ENCODE assay signal across 15 cellular contexts in the genomic region with DNA sequence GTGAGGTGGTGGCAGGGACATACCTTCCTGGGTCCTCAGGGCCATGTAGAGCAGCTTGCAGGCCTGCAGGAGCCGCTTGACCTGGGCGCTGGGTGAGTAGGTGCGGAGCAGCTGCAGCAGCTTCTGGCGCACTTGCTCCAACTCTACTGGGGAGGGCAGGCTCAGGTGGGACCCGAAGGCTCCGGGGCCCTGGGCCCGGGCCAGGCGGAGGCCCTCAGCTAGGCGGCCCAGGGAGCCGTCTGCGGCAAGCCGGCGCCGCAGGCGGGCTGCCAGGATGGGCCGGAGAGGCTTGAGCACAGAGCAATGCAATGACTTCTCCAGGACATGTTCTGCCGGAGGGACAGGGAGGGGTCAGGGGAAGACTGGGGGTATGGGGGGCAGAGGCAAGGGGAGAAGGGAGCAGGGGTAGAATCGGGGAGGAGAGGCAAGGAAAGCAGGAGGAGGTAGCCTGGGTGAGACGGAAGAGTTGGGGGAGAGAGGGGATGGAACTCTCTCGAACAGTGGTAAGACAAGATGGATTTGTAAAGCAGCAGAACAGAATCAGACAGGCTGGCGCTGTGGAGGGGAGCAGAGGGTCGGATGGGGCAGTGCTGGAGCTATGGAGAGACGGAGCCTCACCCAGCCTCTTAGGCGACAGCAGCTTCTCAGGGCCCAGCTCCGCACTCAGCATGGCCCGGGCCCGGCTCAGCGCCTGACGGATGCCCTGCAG. TPM values are rescaled to one million over a fixed set of nuclear protein-coding genes. Genes with fewer than 3 reads are reported as not detected.
DNase-seq lines count a peak whose midpoint lies in the region; ATAC-seq and TF ChIP-seq lines count a peak whose summit lies in the region.
"Had no signal": no experiment of that assay in that cellular context is flagged by ENCODE, and none has a peak within 500 bp of the region (broad histone marks: within the 10 kb centered on the region; RNA-seq: fewer than 3 reads in every experiment).

No MANE protein-coding gene starts in this region.

- in situ Hi-C loops in astrocyte of the spinal cord (cut with HindIII; ENCODE audit: low sequenced_read_pairs), result no loop called here

- no peaks in the 10 kb centered on the region for H3K9me3 ChIP-seq in right cardiac atrium (ENCODE audit: control insufficient read depth, low read length)
- H3K9me3 ChIP-seq in right atrium auricular region, result no peaks in the 10 kb centered on the region
- no peaks in the 10 kb centered on the region for H3K9me3 ChIP-seq in SJCRH30 (replicated peaks)
- H3K9me3 ChIP-seq: gastrocnemius medialis had no signal

- no peak for TF ChIP-seq POLR2A in erythroblast (IDR thresholded peaks at IDR 0.05; ENCODE audit: low read length)

- H3K36me3 ChIP-seq in right atrium auricular region, result peaks cover 7% of the 10 kb centered on the region
- H3K36me3 ChIP-seq in SJCRH30, result no peaks in the 10 kb centered on the region

- H3K27ac ChIP-seq in right cardiac atrium (ENCODE audit: low read length) (no peak overlapping the region), right atrium auricular region (no peak overlapping the region), SJCRH30 (no peak overlapping the region)
- H3K27ac ChIP-seq: gastrocnemius medialis had no signal

- POLR2A ChIA-PET in GM10248 (lab: Yijun Ruan, JAX), result interaction anchor here (1.6 kb wide), 1 partner anchor 21 kb away, joined by 4 read pairs; no protein-coding TSS in a partner anchor

- peaks cover 16% of the 10 kb centered on the region for H3K4me1 Mint-ChIP-seq in glutamatergic neuron (ENCODE audit: low read depth, unreplicated experiment)

- DNase-seq in right cardiac atrium (peak in 2 of 3 donors; percentile 9 to 55), right atrium auricular region (ENCODE audit: low spot score) (no peak), astrocyte of the spinal cord (ENCODE audit: low read depth, low spot score) (no peak), glutamatergic neuron (no peak), erythroblast (lab: John Stamatoyannopoulos, UW) (no peak), NCI-H1092 (lab: John Stamatoyannopoulos, UW) (no peak), SJCRH30 (no peak), GM10248 (ENCODE audit: extremely low spot score) (no peak)
- DNase-seq: activated CD4-positive, alpha-beta T cell treated with anti-CD3 and anti-CD28 coated beads, Interleukin-2, amount 10 ng/mL, durations not matched to agents 24 days and 14 days; activated T-cell treated with anti-CD3 and anti-CD28 coated beads, Interleukin-2, amount 50 U/mL, for 72 hours; amygdala; gastrocnemius medialis; HCEC 1CT; T-helper 9 cell had no signal

- peaks cover 3% of the 10 kb centered on the region for H3K4me1 ChIP-seq in right cardiac atrium (ENCODE audit: control insufficient read depth, insufficient read depth, low read length)
- H3K4me1 ChIP-seq in right atrium auricular region, result peaks cover 0 to 26% of the 10 kb centered on the region in 2 donors
- peaks cover 15% of the 10 kb centered on the region for H3K4me1 ChIP-seq in SJCRH30

- H3K4me3 Mint-ChIP-seq in glutamatergic neuron (ENCODE audit: unreplicated experiment), result peak overlapping the region; percentile 38
- H3K4me3 Mint-ChIP-seq: activated CD4-positive, alpha-beta T cell treated with anti-CD3 and anti-CD28 coated beads, Interleukin-2, amount 10 ng/mL, durations not matched to agents 24 days and 14 days; activated T-cell treated with anti-CD3 and anti-CD28 coated beads, Interleukin-2, amount 50 U/mL, for 72 hours had no signal

- peaks cover 12% of the 10 kb centered on the region for H3K27me3 Mint-ChIP-seq in glutamatergic neuron (ENCODE audit: unreplicated experiment)

- H3K4me3 ChIP-seq in right cardiac atrium (ENCODE audit: low read length), result no peak overlapping the region
- H3K4me3 ChIP-seq in right atrium auricular region, result no peak overlapping the region
- peak overlapping the region; percentile 81 for H3K4me3 ChIP-seq in astrocyte of the spinal cord (ENCODE audit: low read depth, low read length)
- H3K4me3 ChIP-seq in SJCRH30, result no peak overlapping the region
- H3K4me3 ChIP-seq: gastrocnemius medialis had no signal

- intact Hi-C loops in right cardiac atrium (cut with DNase I), result no loop called here

- H3K36me3 Mint-ChIP-seq in glutamatergic neuron (ENCODE audit: unreplicated experiment), result no peaks in the 10 kb centered on the region

- TF ChIP-seq CTCF in right atrium auricular region (IDR thresholded peaks at IDR 0.05), result no peak
- TF ChIP-seq CTCF in astrocyte of the spinal cord (IDR thresholded peaks at IDR 0.05; ENCODE audit: low read depth, low read length), result no peak
- TF ChIP-seq CTCF in glutamatergic neuron (IDR thresholded peaks at IDR 0.05; ENCODE audit: partially characterized antibody, unreplicated experiment), result no peak
- no peak for TF ChIP-seq CTCF in GM10248 (IDR thresholded peaks at IDR 0.05; ENCODE audit: control extremely low read depth, extremely low read depth, low read depth, missing control alignments)

- WGBS in right cardiac atrium, result 87% methylated on average over 29 of the region's 29 CpGs

- H3K27me3 ChIP-seq in right cardiac atrium (ENCODE audit: control insufficient read depth, insufficient read depth) (no peaks in the 10 kb centered on the region), right atrium auricular region (no peaks in the 10 kb centered on the region), SJCRH30 (no peaks in the 10 kb centered on the region)
- H3K27me3 ChIP-seq: gastrocnemius medialis had no signal

- CTCF ChIA-PET in GM10248 (lab: Yijun Ruan, JAX), result interaction anchor here (1.0 to 8.7 kb wide), 4 partner anchors 12 to 30 kb away, joined by 3 to 126 read pairs (median 12); a partner anchor contains a TSS

- no peak overlapping the region for H3K27ac Mint-ChIP-seq in glutamatergic neuron (ENCODE audit: unreplicated experiment)
- H3K27ac Mint-ChIP-seq: activated CD4-positive, alpha-beta T cell treated with anti-CD3 and anti-CD28 coated beads, Interleukin-2, amount 10 ng/mL, durations not matched to agents 24 days and 14 days; activated T-cell treated with anti-CD3 and anti-CD28 coated beads, Interleukin-2, amount 50 U/mL, for 72 hours had no signal

- no peaks in the 10 kb centered on the region for H3K9me3 Mint-ChIP-seq in glutamatergic neuron (ENCODE audit: unreplicated experiment)
- H3K9me3 Mint-ChIP-seq: activated CD4-positive, alpha-beta T cell treated with anti-CD3 and anti-CD28 coated beads, Interleukin-2, amount 10 ng/mL, durations not matched to agents 24 days and 14 days; activated T-cell treated with anti-CD3 and anti-CD28 coated beads, Interleukin-2, amount 50 U/mL, for 72 hours had no signal

- no peak for ATAC-seq in right cardiac atrium
- ATAC-seq: activated T-cell treated with anti-CD3 and anti-CD28 coated beads, Interleukin-2, amount 50 U/mL, for 72 hours; gastrocnemius medialis had no signal

RNA-seq across cellular contexts. Expression of a gene that starts 2.2 kb away (rescaled TPM):
- 1 to 10 TPM; 2.0 to 3.8 (median 2.2) TPM for total RNA-seq in right cardiac atrium
- polyA plus RNA-seq in right cardiac atrium, result 1.6 TPM
- 1 to 10 TPM; 1.0 to 5.9 TPM for total RNA-seq in right atrium auricular region
- 1.9 TPM for total RNA-seq in glutamatergic neuron (ENCODE audit: unreplicated experiment)
- total RNA-seq in SJCRH30 (2014; rRNA removed; shearing (Covaris generic)), result 1.2 and 1.6 TPM in 2 replicates

RNA-seq across cellular contexts. Expression of a gene that starts 10.9 kb away (rescaled TPM):
- total RNA-seq in right cardiac atrium, result 10 to 100 TPM; 12.7 to 19.8 (median 15.0) TPM
- polyA plus RNA-seq in right cardiac atrium, result 26.0 TPM
- 10 to 100 TPM; 19.2 to 33.3 TPM for total RNA-seq in right atrium auricular region
- total RNA-seq in glutamatergic neuron (ENCODE audit: unreplicated experiment), result 44.0 TPM
- total RNA-seq in SJCRH30 (2014; rRNA removed; shearing (Covaris generic)), result 40.5 and 42.9 TPM in 2 replicates

RNA-seq across cellular contexts. Expression of a gene that starts 13.4 kb away (rescaled TPM):
- 10 to 100 TPM; 43.9 to 67.1 (median 57.0) TPM for total RNA-seq in right cardiac atrium
- polyA plus RNA-seq in right cardiac atrium, result 60.2 TPM
- total RNA-seq in right atrium auricular region, result 10 to 100 TPM; 61.1 to 64.3 TPM
- total RNA-seq in glutamatergic neuron (ENCODE audit: unreplicated experiment), result 42.7 TPM
- 7.7 and 8.0 TPM in 2 replicates for total RNA-seq in SJCRH30 (2014; rRNA removed; shearing (Covaris generic))

RNA-seq across cellular contexts. Expression of a gene that starts 17.2 kb away (rescaled TPM):
- total RNA-seq in right cardiac atrium (10 to 100 TPM; 10.5 to 22.9 (median 21.9) TPM), right atrium auricular region (10 to 100 TPM in 1 of 2 donors, 1 to 10 TPM in 1; 7.6 to 10.7 TPM), glutamatergic neuron (ENCODE audit: unreplicated experiment) (11.4 TPM)
- 12.0 TPM for polyA plus RNA-seq in right cardiac atrium
- total RNA-seq in SJCRH30 (2014; rRNA removed; shearing (Covaris generic)), result 0.30 and 0.45 TPM in 2 replicates
- total RNA-seq: activated CD4-positive, alpha-beta T cell treated with anti-CD3 and anti-CD28 coated beads, Interleukin-2, amount 10 ng/mL, durations not matched to agents 24 days and 14 days had no signal

RNA-seq across cellular contexts. Expression of a gene that starts 37.5 kb away (rescaled TPM):
- 10 to 100 TPM; 18.7 to 33.2 (median 30.0) TPM for total RNA-seq in right cardiac atrium
- 24.3 TPM for polyA plus RNA-seq in right cardiac atrium
- total RNA-seq in right atrium auricular region, result 10 to 100 TPM; 16.9 to 19.9 TPM
- 2.8 TPM for total RNA-seq in glutamatergic neuron (ENCODE audit: unreplicated experiment)
- total RNA-seq in SJCRH30 (2014; rRNA removed; shearing (Covaris generic)), result 2.6 TPM in 2 replicates
- total RNA-seq: LHCN-M2 had no signal

Comparison
In these comparisons a context has a peak if more than half of its experiments do, and no peak if none do; other contexts are left out.
1. DNase-seq: peak in right cardiac atrium (2 of 3); none in right atrium auricular region (single experiment), astrocyte of the spinal cord (single experiment), glutamatergic neuron (single experiment), erythroblast (0 of 2), NCI-H1092 (single experiment), SJCRH30 (0 of 2) and GM10248 (single experiment).